Comparison of ENCODE assay signal across 1 cellular context in the genomic region with DNA sequence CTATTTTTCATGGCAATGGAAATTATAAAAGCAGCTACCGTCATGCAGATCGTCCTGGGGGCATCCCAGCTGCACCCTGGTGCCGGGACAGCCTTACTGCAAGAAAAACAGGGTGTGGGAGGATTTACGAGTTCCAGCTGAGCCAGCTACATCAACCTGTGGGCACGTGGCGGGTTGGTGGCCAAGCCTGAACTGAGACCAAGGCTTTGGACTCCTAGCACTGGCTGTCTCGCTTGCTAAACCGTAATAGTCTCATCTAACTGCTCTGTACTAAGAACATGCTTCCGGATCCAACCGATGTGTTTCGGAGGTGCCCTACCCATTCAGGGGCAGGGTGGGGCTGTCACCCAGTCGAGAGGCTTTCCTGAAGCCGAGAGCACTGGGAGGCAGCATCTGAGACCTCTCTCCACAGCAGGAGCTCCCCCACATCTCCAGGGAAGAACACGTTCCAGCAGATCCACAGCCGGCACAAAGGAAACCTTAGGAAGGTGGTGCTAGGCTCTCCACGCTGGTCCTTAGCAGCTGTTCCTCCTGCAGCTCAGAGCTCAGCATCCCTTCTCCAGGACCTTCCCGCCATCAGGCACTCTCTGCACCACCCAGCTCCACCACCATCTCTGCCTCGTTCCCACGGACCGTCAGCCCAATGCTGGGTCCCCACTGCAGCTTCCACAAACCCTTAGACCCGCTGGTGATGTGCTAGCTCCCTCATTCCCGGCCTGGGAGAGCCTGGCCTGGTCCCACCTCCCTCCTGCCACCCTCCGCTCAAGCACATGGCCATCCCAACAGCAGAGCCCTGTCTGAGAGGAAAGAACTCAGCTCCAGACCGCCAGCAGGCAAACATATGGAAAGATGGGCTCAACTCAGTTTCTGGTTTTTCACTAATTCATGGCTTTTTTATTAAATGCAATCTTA.
TF ChIP-seq lines count a peak whose summit lies in the region.

No MANE protein-coding gene starts in this region.

TF ChIP-seq in GM23338, 12 proteins besides CTCF, POLR2A, EP300 and RAD21:
- TF ChIP-seq, protein P1, sequence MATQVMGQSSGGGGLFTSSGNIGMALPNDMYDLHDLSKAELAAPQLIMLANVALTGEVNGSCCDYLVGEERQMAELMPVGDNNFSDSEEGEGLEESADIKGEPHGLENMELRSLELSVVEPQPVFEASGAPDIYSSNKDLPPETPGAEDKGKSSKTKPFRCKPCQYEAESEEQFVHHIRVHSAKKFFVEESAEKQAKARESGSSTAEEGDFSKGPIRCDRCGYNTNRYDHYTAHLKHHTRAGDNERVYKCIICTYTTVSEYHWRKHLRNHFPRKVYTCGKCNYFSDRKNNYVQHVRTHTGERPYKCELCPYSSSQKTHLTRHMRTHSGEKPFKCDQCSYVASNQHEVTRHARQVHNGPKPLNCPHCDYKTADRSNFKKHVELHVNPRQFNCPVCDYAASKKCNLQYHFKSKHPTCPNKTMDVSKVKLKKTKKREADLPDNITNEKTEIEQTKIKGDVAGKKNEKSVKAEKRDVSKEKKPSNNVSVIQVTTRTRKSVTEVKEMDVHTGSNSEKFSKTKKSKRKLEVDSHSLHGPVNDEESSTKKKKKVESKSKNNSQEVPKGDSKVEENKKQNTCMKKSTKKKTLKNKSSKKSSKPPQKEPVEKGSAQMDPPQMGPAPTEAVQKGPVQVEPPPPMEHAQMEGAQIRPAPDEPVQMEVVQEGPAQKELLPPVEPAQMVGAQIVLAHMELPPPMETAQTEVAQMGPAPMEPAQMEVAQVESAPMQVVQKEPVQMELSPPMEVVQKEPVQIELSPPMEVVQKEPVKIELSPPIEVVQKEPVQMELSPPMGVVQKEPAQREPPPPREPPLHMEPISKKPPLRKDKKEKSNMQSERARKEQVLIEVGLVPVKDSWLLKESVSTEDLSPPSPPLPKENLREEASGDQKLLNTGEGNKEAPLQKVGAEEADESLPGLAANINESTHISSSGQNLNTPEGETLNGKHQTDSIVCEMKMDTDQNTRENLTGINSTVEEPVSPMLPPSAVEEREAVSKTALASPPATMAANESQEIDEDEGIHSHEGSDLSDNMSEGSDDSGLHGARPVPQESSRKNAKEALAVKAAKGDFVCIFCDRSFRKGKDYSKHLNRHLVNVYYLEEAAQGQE (IDR thresholded peaks at IDR 0.05; ENCODE audit: unreplicated experiment) = no peak
- TF ChIP-seq EZH2 (IDR thresholded peaks at IDR 0.05; ENCODE audit: low read depth, unreplicated experiment) (no peak), ZNF331 (CRISPR knock-in tag; IDR thresholded peaks at IDR 0.05; ENCODE audit: low read depth) (no peak), EZH2phosphoT487 (IDR thresholded peaks at IDR 0.05; ENCODE audit: unreplicated experiment) (no peak), NANOG (IDR thresholded peaks at IDR 0.05; ENCODE audit: borderline replicate concordance) (no peak), STAT1 (IDR thresholded peaks at IDR 0.05; ENCODE audit: unreplicated experiment) (no peak), CREB1 (CRISPR knock-in tag; IDR thresholded peaks at IDR 0.05; ENCODE audit: low read depth) (no peak), JUNB (IDR thresholded peaks at IDR 0.05; ENCODE audit: unreplicated experiment) (no peak), ZNF114 (CRISPR knock-in tag; IDR thresholded peaks at IDR 0.05) (no peak), POLR2AphosphoS5 (IDR thresholded peaks at IDR 0.05; ENCODE audit: low read depth) (no peak)
- TF ChIP-seq, protein P2, sequence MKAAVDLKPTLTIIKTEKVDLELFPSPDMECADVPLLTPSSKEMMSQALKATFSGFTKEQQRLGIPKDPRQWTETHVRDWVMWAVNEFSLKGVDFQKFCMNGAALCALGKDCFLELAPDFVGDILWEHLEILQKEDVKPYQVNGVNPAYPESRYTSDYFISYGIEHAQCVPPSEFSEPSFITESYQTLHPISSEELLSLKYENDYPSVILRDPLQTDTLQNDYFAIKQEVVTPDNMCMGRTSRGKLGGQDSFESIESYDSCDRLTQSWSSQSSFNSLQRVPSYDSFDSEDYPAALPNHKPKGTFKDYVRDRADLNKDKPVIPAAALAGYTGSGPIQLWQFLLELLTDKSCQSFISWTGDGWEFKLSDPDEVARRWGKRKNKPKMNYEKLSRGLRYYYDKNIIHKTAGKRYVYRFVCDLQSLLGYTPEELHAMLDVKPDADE (IDR thresholded peaks at IDR 0.05) = no peak
- TF ChIP-seq, protein P3, sequence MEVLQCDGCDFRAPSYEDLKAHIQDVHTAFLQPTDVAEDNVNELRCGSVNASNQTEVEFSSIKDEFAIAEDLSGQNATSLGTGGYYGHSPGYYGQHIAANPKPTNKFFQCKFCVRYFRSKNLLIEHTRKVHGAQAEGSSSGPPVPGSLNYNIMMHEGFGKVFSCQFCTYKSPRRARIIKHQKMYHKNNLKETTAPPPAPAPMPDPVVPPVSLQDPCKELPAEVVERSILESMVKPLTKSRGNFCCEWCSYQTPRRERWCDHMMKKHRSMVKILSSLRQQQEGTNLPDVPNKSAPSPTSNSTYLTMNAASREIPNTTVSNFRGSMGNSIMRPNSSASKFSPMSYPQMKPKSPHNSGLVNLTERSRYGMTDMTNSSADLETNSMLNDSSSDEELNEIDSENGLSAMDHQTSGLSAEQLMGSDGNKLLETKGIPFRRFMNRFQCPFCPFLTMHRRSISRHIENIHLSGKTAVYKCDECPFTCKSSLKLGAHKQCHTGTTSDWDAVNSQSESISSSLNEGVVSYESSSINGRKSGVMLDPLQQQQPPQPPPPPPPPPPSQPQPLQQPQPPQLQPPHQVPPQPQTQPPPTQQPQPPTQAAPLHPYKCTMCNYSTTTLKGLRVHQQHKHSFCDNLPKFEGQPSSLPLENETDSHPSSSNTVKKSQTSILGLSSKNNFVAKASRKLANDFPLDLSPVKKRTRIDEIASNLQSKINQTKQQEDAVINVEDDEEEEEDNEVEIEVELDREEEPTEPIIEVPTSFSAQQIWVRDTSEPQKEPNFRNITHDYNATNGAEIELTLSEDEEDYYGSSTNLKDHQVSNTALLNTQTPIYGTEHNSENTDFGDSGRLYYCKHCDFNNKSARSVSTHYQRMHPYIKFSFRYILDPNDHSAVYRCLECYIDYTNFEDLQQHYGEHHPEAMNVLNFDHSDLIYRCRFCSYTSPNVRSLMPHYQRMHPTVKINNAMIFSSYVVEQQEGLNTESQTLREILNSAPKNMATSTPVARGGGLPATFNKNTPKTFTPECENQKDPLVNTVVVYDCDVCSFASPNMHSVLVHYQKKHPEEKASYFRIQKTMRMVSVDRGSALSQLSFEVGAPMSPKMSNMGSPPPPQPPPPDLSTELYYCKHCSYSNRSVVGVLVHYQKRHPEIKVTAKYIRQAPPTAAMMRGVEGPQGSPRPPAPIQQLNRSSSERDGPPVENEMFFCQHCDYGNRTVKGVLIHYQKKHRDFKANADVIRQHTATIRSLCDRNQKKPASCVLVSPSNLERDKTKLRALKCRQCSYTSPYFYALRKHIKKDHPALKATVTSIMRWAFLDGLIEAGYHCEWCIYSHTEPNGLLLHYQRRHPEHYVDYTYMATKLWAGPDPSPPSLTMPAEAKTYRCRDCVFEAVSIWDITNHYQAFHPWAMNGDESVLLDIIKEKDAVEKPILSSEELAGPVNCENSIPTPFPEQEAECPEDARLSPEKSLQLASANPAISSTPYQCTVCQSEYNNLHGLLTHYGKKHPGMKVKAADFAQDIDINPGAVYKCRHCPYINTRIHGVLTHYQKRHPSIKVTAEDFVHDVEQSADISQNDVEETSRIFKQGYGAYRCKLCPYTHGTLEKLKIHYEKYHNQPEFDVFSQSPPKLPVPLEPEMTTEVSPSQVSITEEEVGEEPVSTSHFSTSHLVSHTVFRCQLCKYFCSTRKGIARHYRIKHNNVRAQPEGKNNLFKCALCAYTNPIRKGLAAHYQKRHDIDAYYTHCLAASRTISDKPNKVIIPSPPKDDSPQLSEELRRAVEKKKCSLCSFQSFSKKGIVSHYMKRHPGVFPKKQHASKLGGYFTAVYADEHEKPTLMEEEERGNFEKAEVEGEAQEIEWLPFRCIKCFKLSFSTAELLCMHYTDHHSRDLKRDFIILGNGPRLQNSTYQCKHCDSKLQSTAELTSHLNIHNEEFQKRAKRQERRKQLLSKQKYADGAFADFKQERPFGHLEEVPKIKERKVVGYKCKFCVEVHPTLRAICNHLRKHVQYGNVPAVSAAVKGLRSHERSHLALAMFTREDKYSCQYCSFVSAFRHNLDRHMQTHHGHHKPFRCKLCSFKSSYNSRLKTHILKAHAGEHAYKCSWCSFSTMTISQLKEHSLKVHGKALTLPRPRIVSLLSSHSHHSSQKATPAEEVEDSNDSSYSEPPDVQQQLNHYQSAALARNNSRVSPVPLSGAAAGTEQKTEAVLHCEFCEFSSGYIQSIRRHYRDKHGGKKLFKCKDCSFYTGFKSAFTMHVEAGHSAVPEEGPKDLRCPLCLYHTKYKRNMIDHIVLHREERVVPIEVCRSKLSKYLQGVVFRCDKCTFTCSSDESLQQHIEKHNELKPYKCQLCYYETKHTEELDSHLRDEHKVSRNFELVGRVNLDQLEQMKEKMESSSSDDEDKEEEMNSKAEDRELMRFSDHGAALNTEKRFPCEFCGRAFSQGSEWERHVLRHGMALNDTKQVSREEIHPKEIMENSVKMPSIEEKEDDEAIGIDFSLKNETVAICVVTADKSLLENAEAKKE (CRISPR knock-in tag; IDR thresholded peaks at IDR 0.05) = no peak
